ENCODE assay signal across 1 cellular context in the genomic region with DNA sequence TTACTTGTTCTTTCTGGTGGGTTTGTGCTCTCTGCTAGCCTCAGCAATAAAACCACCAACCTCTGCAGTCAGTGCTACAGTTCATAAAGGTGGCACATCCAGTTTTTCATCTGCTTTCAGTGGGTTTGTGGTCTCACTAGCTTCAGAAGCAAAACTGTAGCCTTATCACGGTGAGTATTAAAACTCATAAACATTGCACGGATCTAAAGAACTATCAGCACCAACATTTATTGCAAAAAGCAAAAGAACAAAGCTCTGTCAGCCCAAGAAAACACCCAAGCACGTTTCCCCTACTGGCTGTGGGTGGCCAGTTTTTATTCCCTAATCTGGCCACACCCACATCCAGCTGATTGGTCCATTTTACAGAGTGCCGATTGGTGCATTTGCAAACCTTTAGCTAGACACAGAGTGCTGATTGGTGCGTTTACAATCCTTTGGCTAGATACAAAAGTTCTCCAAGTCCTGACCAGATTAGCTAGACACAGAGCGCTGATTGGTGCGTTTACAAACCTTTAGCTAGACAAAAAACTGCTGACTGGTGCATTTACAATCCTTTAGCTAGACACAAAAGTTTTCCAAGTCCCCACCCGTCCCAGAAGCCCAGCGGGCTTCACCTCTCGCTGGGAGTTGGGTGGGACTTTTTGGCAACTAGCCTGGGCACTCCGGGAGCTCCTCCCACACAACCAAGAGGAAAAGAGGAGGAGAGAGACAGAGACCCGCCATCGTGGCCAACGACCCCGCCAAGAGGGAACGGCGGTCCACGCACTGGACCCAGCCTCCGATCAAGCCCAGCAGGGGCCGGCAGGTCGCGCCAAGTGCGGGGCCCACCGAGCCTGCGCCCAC.
TF ChIP-seq lines count a peak whose summit lies in the region.

No MANE protein-coding gene starts in this region.

TF ChIP-seq in K562, 482 proteins besides CTCF, POLR2A, EP300 and RAD21 (continued from another document):
- TF ChIP-seq, protein P1, sequence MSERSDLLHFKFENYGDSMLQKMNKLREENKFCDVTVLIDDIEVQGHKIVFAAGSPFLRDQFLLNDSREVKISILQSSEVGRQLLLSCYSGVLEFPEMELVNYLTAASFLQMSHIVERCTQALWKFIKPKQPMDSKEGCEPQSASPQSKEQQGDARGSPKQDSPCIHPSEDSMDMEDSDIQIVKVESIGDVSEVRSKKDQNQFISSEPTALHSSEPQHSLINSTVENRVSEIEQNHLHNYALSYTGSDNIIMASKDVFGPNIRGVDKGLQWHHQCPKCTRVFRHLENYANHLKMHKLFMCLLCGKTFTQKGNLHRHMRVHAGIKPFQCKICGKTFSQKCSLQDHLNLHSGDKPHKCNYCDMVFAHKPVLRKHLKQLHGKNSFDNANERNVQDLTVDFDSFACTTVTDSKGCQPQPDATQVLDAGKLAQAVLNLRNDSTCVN (CRISPR knock-in tag; IDR thresholded peaks at IDR 0.05), result no peak
- TF ChIP-seq FOXM1 (IDR thresholded peaks at IDR 0.05; ENCODE audit: low read depth) (no peak), FOXM1 (CRISPR knock-in tag; IDR thresholded peaks at IDR 0.05; ENCODE audit: low read depth) (no peak), NCOA1 (IDR thresholded peaks at IDR 0.05; ENCODE audit: low read depth) (no peak), YBX1 (IDR thresholded peaks at IDR 0.05) (no peak), OTX1 (CRISPR knock-in tag; IDR thresholded peaks at IDR 0.05) (no peak), ZEB2 (IDR thresholded peaks at IDR 0.05) (no peak), TCF3 (CRISPR knock-in tag; IDR thresholded peaks at IDR 0.05) (no peak), ZNF134 (CRISPR knock-in tag; conservative IDR thresholded peaks at IDR 0.05) (no peak), BCL6 (CRISPR knock-in tag; IDR thresholded peaks at IDR 0.05) (no peak), NUFIP1 (IDR thresholded peaks at IDR 0.05; ENCODE audit: partially characterized antibody) (no peak), MYC (IDR thresholded peaks at IDR 0.05; ENCODE audit: low read depth, low read length) (no peak), MYC (CRISPR knock-in tag; IDR thresholded peaks at IDR 0.05; ENCODE audit: borderline replicate concordance, low read depth) (no peak), HIVEP1 (CRISPR knock-in tag; IDR thresholded peaks at IDR 0.05) (no peak), ARID1B (IDR thresholded peaks at IDR 0.05) (no peak), POLR2AphosphoS2 (IDR thresholded peaks at IDR 0.05; ENCODE audit: low read length) (no peak), TAF7 (tag; IDR thresholded peaks at IDR 0.05) (no peak), SRSF3 (IDR thresholded peaks at IDR 0.05; ENCODE audit: insufficient read depth, low read length) (no peak), MAFG (tag; conservative IDR thresholded peaks at IDR 0.05) (peak; percentile 76), ZNF253 (CRISPR knock-in tag; conservative IDR thresholded peaks at IDR 0.05) (no peak), RBM25 (IDR thresholded peaks at IDR 0.05; ENCODE audit: low read depth, low read length, severe bottlenecking) (peak; percentile 79), CCAR2 (IDR thresholded peaks at IDR 0.05; ENCODE audit: low read depth, low read length) (no peak), TEAD2 (tag; IDR thresholded peaks at IDR 0.05) (no peak), ZNF316 (IDR thresholded peaks at IDR 0.05) (peak; percentile 94), FOXK1 (CRISPR knock-in tag; IDR thresholded peaks at IDR 0.05; ENCODE audit: borderline replicate concordance) (no peak), MAFK (IDR thresholded peaks at IDR 0.05; ENCODE audit: low read length) (peak; percentile 82), PTTG1 (tag; IDR thresholded peaks at IDR 0.05; ENCODE audit: low read depth) (no peak), ATF7 (IDR thresholded peaks at IDR 0.05) (no peak), CC2D1A (IDR thresholded peaks at IDR 0.05) (0 out of 2 replicates have a peak, but pooled peaks have one; percentile 40), MAFF (IDR thresholded peaks at IDR 0.05; ENCODE audit: low read length) (peak; percentile 87), HNRNPL (IDR thresholded peaks at IDR 0.05; ENCODE audit: low read depth, low read length) (no peak), HSF4 (CRISPR knock-in tag; IDR thresholded peaks at IDR 0.05; ENCODE audit: borderline replicate concordance) (no peak), ZBED1 (IDR thresholded peaks at IDR 0.05) (no peak), ETV5 (CRISPR knock-in tag; IDR thresholded peaks at IDR 0.05; ENCODE audit: low read depth) (no peak), COPS2 (conservative IDR thresholded peaks at IDR 0.05) (no peak), PRPF4 (IDR thresholded peaks at IDR 0.05; ENCODE audit: insufficient read depth, low read depth, low read length, poor library complexity, severe bottlenecking) (no peak), FOXP1 (CRISPR knock-in tag; IDR thresholded peaks at IDR 0.05) (no peak), ZFP1 (CRISPR knock-in tag; IDR thresholded peaks at IDR 0.05) (no peak), BACH1 (tag; IDR thresholded peaks at IDR 0.05) (no peak), ZBTB1 (CRISPR knock-in tag; IDR thresholded peaks at IDR 0.05; ENCODE audit: borderline replicate concordance, low read depth) (no peak)
- TF ChIP-seq, protein P2, sequence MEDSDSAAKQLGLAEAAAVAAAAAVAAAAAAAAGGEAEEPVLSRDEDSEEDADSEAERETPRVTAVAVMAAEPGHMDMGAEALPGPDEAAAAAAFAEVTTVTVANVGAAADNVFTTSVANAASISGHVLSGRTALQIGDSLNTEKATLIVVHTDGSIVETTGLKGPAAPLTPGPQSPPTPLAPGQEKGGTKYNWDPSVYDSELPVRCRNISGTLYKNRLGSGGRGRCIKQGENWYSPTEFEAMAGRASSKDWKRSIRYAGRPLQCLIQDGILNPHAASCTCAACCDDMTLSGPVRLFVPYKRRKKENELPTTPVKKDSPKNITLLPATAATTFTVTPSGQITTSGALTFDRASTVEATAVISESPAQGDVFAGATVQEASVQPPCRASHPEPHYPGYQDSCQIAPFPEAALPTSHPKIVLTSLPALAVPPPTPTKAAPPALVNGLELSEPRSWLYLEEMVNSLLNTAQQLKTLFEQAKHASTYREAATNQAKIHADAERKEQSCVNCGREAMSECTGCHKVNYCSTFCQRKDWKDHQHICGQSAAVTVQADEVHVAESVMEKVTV (CRISPR knock-in tag; IDR thresholded peaks at IDR 0.05), result no peak
- TF ChIP-seq, protein P3, sequence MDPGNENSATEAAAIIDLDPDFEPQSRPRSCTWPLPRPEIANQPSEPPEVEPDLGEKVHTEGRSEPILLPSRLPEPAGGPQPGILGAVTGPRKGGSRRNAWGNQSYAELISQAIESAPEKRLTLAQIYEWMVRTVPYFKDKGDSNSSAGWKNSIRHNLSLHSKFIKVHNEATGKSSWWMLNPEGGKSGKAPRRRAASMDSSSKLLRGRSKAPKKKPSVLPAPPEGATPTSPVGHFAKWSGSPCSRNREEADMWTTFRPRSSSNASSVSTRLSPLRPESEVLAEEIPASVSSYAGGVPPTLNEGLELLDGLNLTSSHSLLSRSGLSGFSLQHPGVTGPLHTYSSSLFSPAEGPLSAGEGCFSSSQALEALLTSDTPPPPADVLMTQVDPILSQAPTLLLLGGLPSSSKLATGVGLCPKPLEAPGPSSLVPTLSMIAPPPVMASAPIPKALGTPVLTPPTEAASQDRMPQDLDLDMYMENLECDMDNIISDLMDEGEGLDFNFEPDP (CRISPR knock-in tag; IDR thresholded peaks at IDR 0.05), result no peak
- TF ChIP-seq, protein P4, sequence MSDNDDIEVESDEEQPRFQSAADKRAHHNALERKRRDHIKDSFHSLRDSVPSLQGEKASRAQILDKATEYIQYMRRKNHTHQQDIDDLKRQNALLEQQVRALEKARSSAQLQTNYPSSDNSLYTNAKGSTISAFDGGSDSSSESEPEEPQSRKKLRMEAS (CRISPR knock-in tag; IDR thresholded peaks at IDR 0.05), result no peak
- TF ChIP-seq, protein P5, sequence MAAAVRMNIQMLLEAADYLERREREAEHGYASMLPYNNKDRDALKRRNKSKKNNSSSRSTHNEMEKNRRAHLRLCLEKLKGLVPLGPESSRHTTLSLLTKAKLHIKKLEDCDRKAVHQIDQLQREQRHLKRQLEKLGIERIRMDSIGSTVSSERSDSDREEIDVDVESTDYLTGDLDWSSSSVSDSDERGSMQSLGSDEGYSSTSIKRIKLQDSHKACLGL (CRISPR knock-in tag; IDR thresholded peaks at IDR 0.05; ENCODE audit: borderline replicate concordance, poor library complexity, severe bottlenecking), result no peak
- TF ChIP-seq, protein P6, sequence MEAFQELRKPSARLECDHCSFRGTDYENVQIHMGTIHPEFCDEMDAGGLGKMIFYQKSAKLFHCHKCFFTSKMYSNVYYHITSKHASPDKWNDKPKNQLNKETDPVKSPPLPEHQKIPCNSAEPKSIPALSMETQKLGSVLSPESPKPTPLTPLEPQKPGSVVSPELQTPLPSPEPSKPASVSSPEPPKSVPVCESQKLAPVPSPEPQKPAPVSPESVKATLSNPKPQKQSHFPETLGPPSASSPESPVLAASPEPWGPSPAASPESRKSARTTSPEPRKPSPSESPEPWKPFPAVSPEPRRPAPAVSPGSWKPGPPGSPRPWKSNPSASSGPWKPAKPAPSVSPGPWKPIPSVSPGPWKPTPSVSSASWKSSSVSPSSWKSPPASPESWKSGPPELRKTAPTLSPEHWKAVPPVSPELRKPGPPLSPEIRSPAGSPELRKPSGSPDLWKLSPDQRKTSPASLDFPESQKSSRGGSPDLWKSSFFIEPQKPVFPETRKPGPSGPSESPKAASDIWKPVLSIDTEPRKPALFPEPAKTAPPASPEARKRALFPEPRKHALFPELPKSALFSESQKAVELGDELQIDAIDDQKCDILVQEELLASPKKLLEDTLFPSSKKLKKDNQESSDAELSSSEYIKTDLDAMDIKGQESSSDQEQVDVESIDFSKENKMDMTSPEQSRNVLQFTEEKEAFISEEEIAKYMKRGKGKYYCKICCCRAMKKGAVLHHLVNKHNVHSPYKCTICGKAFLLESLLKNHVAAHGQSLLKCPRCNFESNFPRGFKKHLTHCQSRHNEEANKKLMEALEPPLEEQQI (IDR thresholded peaks at IDR 0.05), result peak; percentile 31; the same call in 1 of the 2 replicates
- TF ChIP-seq, protein P7, sequence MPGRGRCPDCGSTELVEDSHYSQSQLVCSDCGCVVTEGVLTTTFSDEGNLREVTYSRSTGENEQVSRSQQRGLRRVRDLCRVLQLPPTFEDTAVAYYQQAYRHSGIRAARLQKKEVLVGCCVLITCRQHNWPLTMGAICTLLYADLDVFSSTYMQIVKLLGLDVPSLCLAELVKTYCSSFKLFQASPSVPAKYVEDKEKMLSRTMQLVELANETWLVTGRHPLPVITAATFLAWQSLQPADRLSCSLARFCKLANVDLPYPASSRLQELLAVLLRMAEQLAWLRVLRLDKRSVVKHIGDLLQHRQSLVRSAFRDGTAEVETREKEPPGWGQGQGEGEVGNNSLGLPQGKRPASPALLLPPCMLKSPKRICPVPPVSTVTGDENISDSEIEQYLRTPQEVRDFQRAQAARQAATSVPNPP (IDR thresholded peaks at IDR 0.05; ENCODE audit: borderline replicate concordance, insufficient read depth, insufficient read length), result no peak
- TF ChIP-seq, protein P8, sequence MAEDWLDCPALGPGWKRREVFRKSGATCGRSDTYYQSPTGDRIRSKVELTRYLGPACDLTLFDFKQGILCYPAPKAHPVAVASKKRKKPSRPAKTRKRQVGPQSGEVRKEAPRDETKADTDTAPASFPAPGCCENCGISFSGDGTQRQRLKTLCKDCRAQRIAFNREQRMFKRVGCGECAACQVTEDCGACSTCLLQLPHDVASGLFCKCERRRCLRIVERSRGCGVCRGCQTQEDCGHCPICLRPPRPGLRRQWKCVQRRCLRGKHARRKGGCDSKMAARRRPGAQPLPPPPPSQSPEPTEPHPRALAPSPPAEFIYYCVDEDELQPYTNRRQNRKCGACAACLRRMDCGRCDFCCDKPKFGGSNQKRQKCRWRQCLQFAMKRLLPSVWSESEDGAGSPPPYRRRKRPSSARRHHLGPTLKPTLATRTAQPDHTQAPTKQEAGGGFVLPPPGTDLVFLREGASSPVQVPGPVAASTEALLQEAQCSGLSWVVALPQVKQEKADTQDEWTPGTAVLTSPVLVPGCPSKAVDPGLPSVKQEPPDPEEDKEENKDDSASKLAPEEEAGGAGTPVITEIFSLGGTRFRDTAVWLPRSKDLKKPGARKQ (CRISPR knock-in tag; IDR thresholded peaks at IDR 0.05), result no peak
- TF ChIP-seq, protein P9, sequence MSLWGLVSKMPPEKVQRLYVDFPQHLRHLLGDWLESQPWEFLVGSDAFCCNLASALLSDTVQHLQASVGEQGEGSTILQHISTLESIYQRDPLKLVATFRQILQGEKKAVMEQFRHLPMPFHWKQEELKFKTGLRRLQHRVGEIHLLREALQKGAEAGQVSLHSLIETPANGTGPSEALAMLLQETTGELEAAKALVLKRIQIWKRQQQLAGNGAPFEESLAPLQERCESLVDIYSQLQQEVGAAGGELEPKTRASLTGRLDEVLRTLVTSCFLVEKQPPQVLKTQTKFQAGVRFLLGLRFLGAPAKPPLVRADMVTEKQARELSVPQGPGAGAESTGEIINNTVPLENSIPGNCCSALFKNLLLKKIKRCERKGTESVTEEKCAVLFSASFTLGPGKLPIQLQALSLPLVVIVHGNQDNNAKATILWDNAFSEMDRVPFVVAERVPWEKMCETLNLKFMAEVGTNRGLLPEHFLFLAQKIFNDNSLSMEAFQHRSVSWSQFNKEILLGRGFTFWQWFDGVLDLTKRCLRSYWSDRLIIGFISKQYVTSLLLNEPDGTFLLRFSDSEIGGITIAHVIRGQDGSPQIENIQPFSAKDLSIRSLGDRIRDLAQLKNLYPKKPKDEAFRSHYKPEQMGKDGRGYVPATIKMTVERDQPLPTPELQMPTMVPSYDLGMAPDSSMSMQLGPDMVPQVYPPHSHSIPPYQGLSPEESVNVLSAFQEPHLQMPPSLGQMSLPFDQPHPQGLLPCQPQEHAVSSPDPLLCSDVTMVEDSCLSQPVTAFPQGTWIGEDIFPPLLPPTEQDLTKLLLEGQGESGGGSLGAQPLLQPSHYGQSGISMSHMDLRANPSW (CRISPR knock-in tag; IDR thresholded peaks at IDR 0.05), result no peak
- TF ChIP-seq, protein P10, sequence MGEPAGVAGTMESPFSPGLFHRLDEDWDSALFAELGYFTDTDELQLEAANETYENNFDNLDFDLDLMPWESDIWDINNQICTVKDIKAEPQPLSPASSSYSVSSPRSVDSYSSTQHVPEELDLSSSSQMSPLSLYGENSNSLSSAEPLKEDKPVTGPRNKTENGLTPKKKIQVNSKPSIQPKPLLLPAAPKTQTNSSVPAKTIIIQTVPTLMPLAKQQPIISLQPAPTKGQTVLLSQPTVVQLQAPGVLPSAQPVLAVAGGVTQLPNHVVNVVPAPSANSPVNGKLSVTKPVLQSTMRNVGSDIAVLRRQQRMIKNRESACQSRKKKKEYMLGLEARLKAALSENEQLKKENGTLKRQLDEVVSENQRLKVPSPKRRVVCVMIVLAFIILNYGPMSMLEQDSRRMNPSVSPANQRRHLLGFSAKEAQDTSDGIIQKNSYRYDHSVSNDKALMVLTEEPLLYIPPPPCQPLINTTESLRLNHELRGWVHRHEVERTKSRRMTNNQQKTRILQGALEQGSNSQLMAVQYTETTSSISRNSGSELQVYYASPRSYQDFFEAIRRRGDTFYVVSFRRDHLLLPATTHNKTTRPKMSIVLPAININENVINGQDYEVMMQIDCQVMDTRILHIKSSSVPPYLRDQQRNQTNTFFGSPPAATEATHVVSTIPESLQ (CRISPR knock-in tag; IDR thresholded peaks at IDR 0.05), result no peak
- TF ChIP-seq, protein P11, sequence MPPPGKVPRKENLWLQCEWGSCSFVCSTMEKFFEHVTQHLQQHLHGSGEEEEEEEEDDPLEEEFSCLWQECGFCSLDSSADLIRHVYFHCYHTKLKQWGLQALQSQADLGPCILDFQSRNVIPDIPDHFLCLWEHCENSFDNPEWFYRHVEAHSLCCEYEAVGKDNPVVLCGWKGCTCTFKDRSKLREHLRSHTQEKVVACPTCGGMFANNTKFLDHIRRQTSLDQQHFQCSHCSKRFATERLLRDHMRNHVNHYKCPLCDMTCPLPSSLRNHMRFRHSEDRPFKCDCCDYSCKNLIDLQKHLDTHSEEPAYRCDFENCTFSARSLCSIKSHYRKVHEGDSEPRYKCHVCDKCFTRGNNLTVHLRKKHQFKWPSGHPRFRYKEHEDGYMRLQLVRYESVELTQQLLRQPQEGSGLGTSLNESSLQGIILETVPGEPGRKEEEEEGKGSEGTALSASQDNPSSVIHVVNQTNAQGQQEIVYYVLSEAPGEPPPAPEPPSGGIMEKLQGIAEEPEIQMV (tag; conservative IDR thresholded peaks at IDR 0.05; ENCODE audit: low read depth), result no peak
